4 cellular contexts compared by ENCODE assay signal in the genomic region with DNA sequence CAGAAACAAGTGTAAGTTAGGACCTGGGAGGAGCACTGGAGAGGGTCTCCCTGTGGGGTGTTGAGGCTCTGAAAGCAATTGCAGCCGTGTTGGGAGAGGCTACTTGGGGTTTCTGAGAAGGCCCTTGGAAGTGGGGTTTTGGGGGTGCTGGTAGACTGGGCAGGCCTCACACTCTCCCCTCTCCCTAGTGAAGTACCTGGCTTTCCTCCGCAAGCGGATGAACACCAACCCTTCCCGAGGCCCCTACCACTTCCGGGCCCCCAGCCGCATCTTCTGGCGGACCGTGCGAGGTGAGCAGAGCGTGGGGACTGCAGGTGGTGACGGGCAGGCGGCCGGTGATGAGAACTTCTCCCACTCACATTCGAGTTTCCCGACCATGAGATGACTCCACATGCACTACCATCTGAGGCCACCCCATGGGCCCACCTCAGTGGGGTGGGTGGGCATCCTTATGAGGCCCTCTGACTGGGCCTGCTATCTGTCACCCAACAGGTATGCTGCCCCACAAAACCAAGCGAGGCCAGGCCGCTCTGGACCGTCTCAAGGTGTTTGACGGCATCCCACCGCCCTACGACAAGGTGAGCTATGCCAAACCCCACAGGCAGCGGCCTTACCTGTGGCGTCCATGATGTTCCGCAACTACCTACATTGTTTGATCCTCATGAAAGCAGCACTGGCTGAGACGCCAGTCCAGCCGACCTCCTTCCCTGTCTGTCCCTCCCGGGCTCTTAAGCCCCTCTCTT. TPM values are rescaled to one million over a fixed set of nuclear protein-coding genes. Genes with fewer than 3 reads are reported as not detected.
A peak's percentile ranks its signal among the peaks of the same experiment; 100 is the strongest.
DNase-seq lines count a peak whose midpoint lies in the region.

No MANE protein-coding gene starts in this region.

- H3K4me3 Mint-ChIP-seq in activated CD4-positive, alpha-beta T cell treated with anti-CD3 and anti-CD28 coated beads, Interleukin-2, amount 10 ng/mL, durations not matched to agents 24 days and 14 days = peak overlapping the region; percentile 98

- H3K9me3 Mint-ChIP-seq in activated CD4-positive, alpha-beta T cell treated with anti-CD3 and anti-CD28 coated beads, Interleukin-2, amount 10 ng/mL, durations not matched to agents 24 days and 14 days = peaks cover 4% of the 10 kb centered on the region

- peaks cover 73% of the 10 kb centered on the region for H3K36me3 Mint-ChIP-seq in activated CD4-positive, alpha-beta T cell treated with anti-CD3 and anti-CD28 coated beads, Interleukin-2, amount 10 ng/mL, durations not matched to agents 24 days and 14 days (ENCODE audit: low read depth)

- H3K27ac Mint-ChIP-seq in activated CD4-positive, alpha-beta T cell treated with anti-CD3 and anti-CD28 coated beads, Interleukin-2, amount 10 ng/mL, durations not matched to agents 24 days and 14 days = peak overlapping the region; percentile 98

- peaks cover 42% of the 10 kb centered on the region for H3K4me1 Mint-ChIP-seq in activated CD4-positive, alpha-beta T cell treated with anti-CD3 and anti-CD28 coated beads, Interleukin-2, amount 10 ng/mL, durations not matched to agents 24 days and 14 days

- DNase-seq in activated CD4-positive, alpha-beta T cell treated with anti-CD3 and anti-CD28 coated beads, Interleukin-2, amount 10 ng/mL, durations not matched to agents 24 days and 14 days = no peak
- DNase-seq in activated CD4-positive, alpha-beta T cell treated with anti-CD3 and anti-CD28 coated beads for 48 hours = no peak
- DNase-seq in stimulated activated CD8-positive, alpha-beta memory T cell treated with anti-CD3 and anti-CD28 coated beads, Interleukin-4, amount 100 ng/mL, for 48 hours = peak; percentile 43
- no peak for DNase-seq in SKM-1 (lab: John Stamatoyannopoulos, UW; ENCODE audit: unreplicated experiment)

- intact Hi-C loops in activated CD4-positive, alpha-beta T cell treated with anti-CD3 and anti-CD28 coated beads, Interleukin-2, amount 10 ng/mL, durations not matched to agents 24 days and 14 days (cut with micrococcal nuclease) = no loop called here

- H3K27me3 Mint-ChIP-seq in activated CD4-positive, alpha-beta T cell treated with anti-CD3 and anti-CD28 coated beads, Interleukin-2, amount 10 ng/mL, durations not matched to agents 24 days and 14 days = peaks cover 3% of the 10 kb centered on the region

RNA-seq across cellular contexts. Expression of a gene that starts 3.0 kb away (rescaled TPM):
- 3,031 and 3,032 TPM in 2 replicates for total RNA-seq in activated CD4-positive, alpha-beta T cell treated with anti-CD3 and anti-CD28 coated beads, Interleukin-2, amount 10 ng/mL, durations not matched to agents 24 days and 14 days

RNA-seq across cellular contexts. Expression of a gene that starts 5.8 kb away (rescaled TPM):
- total RNA-seq in activated CD4-positive, alpha-beta T cell treated with anti-CD3 and anti-CD28 coated beads, Interleukin-2, amount 10 ng/mL, durations not matched to agents 24 days and 14 days = 2,059 and 2,078 TPM in 2 replicates

RNA-seq across cellular contexts. Expression of a gene that starts 16.4 kb away (rescaled TPM):
- total RNA-seq in activated CD4-positive, alpha-beta T cell treated with anti-CD3 and anti-CD28 coated beads, Interleukin-2, amount 10 ng/mL, durations not matched to agents 24 days and 14 days = 51.8 and 57.6 TPM in 2 replicates

RNA-seq across cellular contexts. Expression of a gene that starts 22.0 kb away (rescaled TPM):
- 0.99 and 1.1 TPM in 2 replicates for total RNA-seq in activated CD4-positive, alpha-beta T cell treated with anti-CD3 and anti-CD28 coated beads, Interleukin-2, amount 10 ng/mL, durations not matched to agents 24 days and 14 days

RNA-seq across cellular contexts. Expression of a gene that starts 37.3 kb away (rescaled TPM):
- total RNA-seq in activated CD4-positive, alpha-beta T cell treated with anti-CD3 and anti-CD28 coated beads, Interleukin-2, amount 10 ng/mL, durations not matched to agents 24 days and 14 days = 2.0 and 4.3 TPM in 2 replicates
